In the genomic region with DNA sequence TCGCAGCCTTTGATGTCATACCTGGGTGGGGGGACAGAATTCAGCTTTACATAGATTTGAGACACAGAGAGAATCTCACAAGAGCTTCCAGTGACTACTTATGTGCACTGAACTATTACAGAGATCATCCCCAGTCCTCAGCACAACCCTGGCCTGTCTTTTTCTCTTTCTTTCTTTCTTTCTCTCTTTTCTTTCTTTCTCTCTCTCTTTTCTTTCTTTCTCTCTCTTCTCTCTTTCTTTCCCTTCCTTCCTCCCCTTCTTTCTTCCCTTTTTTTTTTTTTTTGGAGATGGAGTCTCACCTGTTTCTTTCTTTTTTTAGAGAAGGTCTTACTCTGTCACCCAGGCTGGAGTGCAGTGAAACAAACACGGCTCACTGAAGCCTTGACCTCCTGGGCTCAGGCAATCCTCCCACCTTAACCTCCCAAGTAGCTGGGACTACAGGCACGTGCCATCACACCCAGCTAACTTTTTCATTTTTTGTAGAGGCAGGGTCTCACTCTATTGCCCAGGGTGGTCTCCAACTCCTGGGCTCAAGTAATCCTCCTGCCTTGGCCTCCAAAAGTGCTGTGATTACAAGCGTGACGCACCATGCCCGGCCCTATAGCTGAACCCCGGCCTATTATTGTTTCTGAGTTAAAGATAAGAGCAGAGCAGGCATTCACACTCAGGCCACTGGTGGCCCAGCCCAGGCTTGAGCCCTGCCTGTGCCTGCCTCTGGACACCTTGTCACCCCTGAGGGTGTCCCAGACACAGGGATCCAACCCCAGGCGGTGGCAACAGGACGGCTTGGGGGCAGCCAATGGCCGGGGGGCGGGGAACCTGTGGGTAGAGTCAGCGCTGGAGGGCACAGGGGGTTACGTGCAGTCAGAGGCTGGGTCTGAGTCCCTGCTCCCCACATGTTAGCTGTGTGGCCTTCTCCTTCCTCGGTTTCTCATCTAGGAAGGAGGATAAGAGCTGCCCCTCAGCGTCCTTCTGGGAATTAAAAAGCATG, we compare ENCODE assay signal across 9 cellular contexts. TPM values are rescaled to one million over a fixed set of nuclear protein-coding genes. Genes with fewer than 3 reads are reported as not detected.
DNase-seq lines count a peak whose midpoint lies in the region; ATAC-seq, FAIRE-seq and TF ChIP-seq lines count a peak whose summit lies in the region.
"Had no signal": no experiment of that assay in that cellular context is flagged by ENCODE, and none has a peak within 500 bp of the region (broad histone marks: within the 10 kb centered on the region; RNA-seq: fewer than 3 reads in every experiment).

No MANE protein-coding gene starts in this region.

- H3K4me3 ChIP-seq in HUES64 (ENCODE audit: low read length) (peak overlapping the region; percentile 73), GM12878 (peak overlapping the region; percentile 47; the same call in 1 of the 2 replicates)
- H3K4me3 ChIP-seq: ascending aorta had no signal

- no peaks in the 10 kb centered on the region for H3K9me3 Mint-ChIP-seq in nephron

- H3K27me3 Mint-ChIP-seq in nephron (ENCODE audit: low read depth) = peaks cover 71% of the 10 kb centered on the region

- no peaks in the 10 kb centered on the region for H3K79me2 ChIP-seq in GM12878 (ENCODE audit: control insufficient read depth, insufficient read depth, low read length)

- H3K27me3 ChIP-seq in HUES64 (ENCODE audit: insufficient read depth, low read length) (peaks cover 40% of the 10 kb centered on the region), GM12878 (replicated peaks in 1 of 2; ENCODE audit: control insufficient read depth in 2 of 2, insufficient read depth in 2 of 2, low read length in 1 of 2) (peaks cover 2 to 4% of the 10 kb centered on the region in 2 experiments; a peak in 3 of 4 replicates)
- H3K27me3 ChIP-seq: ascending aorta had no signal

- no peak for TF ChIP-seq POLR2A in GM12878 (IDR thresholded peaks at IDR 0.05; ENCODE audit: low read depth, low read length)

- no peak for FAIRE-seq in GM12878 (lab: Jason Lieb, UNC)

- peak overlapping the region; percentile 95 for H3K4me2 ChIP-seq in GM12878 (ENCODE audit: control insufficient read depth, insufficient read depth)

- H3K4me1 Mint-ChIP-seq in nephron = peaks cover 8% of the 10 kb centered on the region

- CTCF ChIA-PET in GM12878 (lab: Yijun Ruan, JAX) = no interaction called here

- H3K9me3 ChIP-seq in HUES64 (ENCODE audit: insufficient read depth, low read depth, low read length) = no peaks in the 10 kb centered on the region
- no peaks in the 10 kb centered on the region for H3K9me3 ChIP-seq in GM12878 (replicated peaks; ENCODE audit: control insufficient read depth, insufficient read depth, low read length)
- H3K9me3 ChIP-seq: ascending aorta had no signal

- TF ChIP-seq CTCF in GM12878 (IDR thresholded peaks at IDR 0.05 in 2 of 3, conservative IDR thresholded peaks at IDR 0.05 in 1 of 3; ENCODE audit: control insufficient read depth in 2 of 3, extremely low read depth in 1 of 3, insufficient read depth in 1 of 3, low read depth in 3 of 3, low read length in 3 of 3) = no peak
- TF ChIP-seq CTCF in nephron (IDR thresholded peaks at IDR 0.05; ENCODE audit: unreplicated experiment in 3 of 3) = no peak

- in situ Hi-C loops in GM12878 (cut with MboI) = loop anchor here (5.0 kb wide), 1 partner anchor 424 kb away; no protein-coding TSS in a partner anchor

- no peak for TF ChIP-seq RAD21 in GM12878 (IDR thresholded peaks at IDR 0.05; ENCODE audit: insufficient read depth, low read depth, low read length)

- RAD21 ChIA-PET in GM12878 (lab: Charles Lee; ENCODE audit: unreplicated experiment) = interaction anchor here (0.6 kb wide), 1 partner anchor 108 kb away, joined by 3 read pairs; no protein-coding TSS in a partner anchor

- H3K9ac ChIP-seq in HUES64 (ENCODE audit: low read depth, low read length) (peak overlapping the region; percentile 23), GM12878 (ENCODE audit: control insufficient read depth, insufficient read depth, low read length) (no peak overlapping the region)

- H3K36me3 Mint-ChIP-seq in nephron (ENCODE audit: low read depth) = no peaks in the 10 kb centered on the region

- no peak for TF ChIP-seq EP300 in GM12878 (IDR thresholded peaks at IDR 0.05; ENCODE audit: borderline replicate concordance in 1 of 2, control insufficient read depth in 1 of 2, low read depth in 2 of 2, low read length in 2 of 2)

- no peak for DNase-seq in GM12878 (ENCODE audit: low read depth, low spot score)
- DNase-seq in NCI-H446 treated with DMSO at 0.1 percent for 48 hours (lab: John Stamatoyannopoulos, UW) = no peak
- no peak for DNase-seq in mesenteric fat pad (ENCODE audit: low spot score)
- DNase-seq: DND-41, retina had no signal

- H3K27ac Mint-ChIP-seq in nephron = no peak overlapping the region

- no peak overlapping the region for H2AFZ ChIP-seq in GM12878 (ENCODE audit: control insufficient read depth, low read depth, low read length)

- WGBS in HUES64 = 51% methylated on average over 15 of the region's 15 CpGs
- WGBS in GM12878 (ENCODE audit: insufficient coverage, insufficient replicate concordance, low lambda C conversion rate, missing lambda C conversion rate) = 44% methylated on average over 15 of the region's 15 CpGs

- POLR2A ChIA-PET in GM12878 (lab: Charles Lee) = no interaction called here

- H3K4me1 ChIP-seq in HUES64 (ENCODE audit: insufficient read depth, low read length) (peaks cover 15% of the 10 kb centered on the region), GM12878 (ENCODE audit: control insufficient read depth, insufficient read depth, low read length) (peaks cover 15% of the 10 kb centered on the region)

- BruUV-seq in GM12878 (replicated peaks; lab: Mats Ljungman, UMichigan) = no TSS peak

- no peaks in the 10 kb centered on the region for H3K36me3 ChIP-seq in HUES64 (ENCODE audit: insufficient read depth, low read length)
- H3K36me3 ChIP-seq in GM12878 (ENCODE audit: control insufficient read depth in 2 of 2, insufficient read depth in 2 of 2, low read length in 1 of 2) = no peaks in the 10 kb centered on the region
- H3K36me3 ChIP-seq: ascending aorta had no signal

- SMC1A ChIA-PET in GM12878 (lab: Charles Lee; ENCODE audit: uncharacterized antibody, unreplicated experiment) = interaction anchor here (1.2 to 1.5 kb wide), 2 partner anchors 29 to 191 kb away, joined by 3 to 4 read pairs; a partner anchor contains a TSS

- ATAC-seq in GM12878 (no peak), GM21423 (IDR thresholded peaks at IDR 0.05; ENCODE audit: unreplicated experiment) (no peak)

- H4K20me1 ChIP-seq in GM12878 (ENCODE audit: control insufficient read depth, insufficient read depth) = peaks cover 2% of the 10 kb centered on the region; the same call in 1 of the 2 replicates

- H3K27ac ChIP-seq in HUES64 (ENCODE audit: low read depth, low read length) (no peak overlapping the region), GM12878 (ENCODE audit: control insufficient read depth, insufficient read depth) (no peak overlapping the region)
- H3K27ac ChIP-seq: ascending aorta had no signal

- intact Hi-C loops in GM12878 (cut with micrococcal nuclease; ENCODE audit: unreplicated experiment) = no loop called here

- H3K4me3 Mint-ChIP-seq in nephron = peak overlapping the region; percentile 17 to 40 (median 21)

RNA-seq across cellular contexts. Expression of a gene that starts 4.3 kb away (rescaled TPM):
- polyA plus RNA-seq in HUES64 (2013, experiment 1 of 2) = 4.1 TPM
- 3.7 TPM for polyA plus RNA-seq in HUES64 (2013, experiment 2 of 2)
- total RNA-seq in GM12878 (2013; cell fraction: nucleolus; rRNA removed) = 1.9 and 2.0 TPM in 2 replicates
- 0.40 TPM in 1 of 2 replicates, not detected in the other for total RNA-seq in GM12878 (2014; rRNA removed)
- total RNA-seq in GM12878 (2014; rRNA removed; fragmentation: Illumina TruSeq; extraction: Trizol) = 0.14 and 0.22 TPM in 2 replicates
- 0.32 and 0.64 TPM in 2 replicates for total RNA-seq in GM12878 (2021)
- polyA plus RNA-seq in GM12878 (2011; ENCODE audit: low read depth) = 0.41 TPM
- 0.12 and 0.50 TPM in 2 replicates for polyA plus RNA-seq in GM12878 (2011; rRNA removed)
- 0.34 and 0.52 TPM in 2 replicates for polyA plus RNA-seq in GM12878 (2011; cell fraction: cytosol; rRNA removed)
- polyA plus RNA-seq in GM12878 (2011; cell fraction: nucleus; rRNA removed) = 2.2 and 3.0 TPM in 2 replicates
- polyA plus RNA-seq in GM12878 (2012) = 0.60 and 1.1 TPM in 2 replicates
- polyA plus RNA-seq in GM12878 (2014; fragmentation: Illumina TruSeq; extraction: Trizol) = 0.04 TPM in 1 of 2 replicates, not detected in the other
- polyA plus RNA-seq in GM12878 (2014; fragmentation: Nextera tagmentation; extraction: Ambion mirVana) = not detected
- 0.55 and 0.67 TPM in 2 replicates for polyA plus RNA-seq in GM12878 (2014; rRNA removed)
- polyA plus RNA-seq in GM12878 (2016; fragmentation: Nextera tagmentation; extraction: Ambion mirVana) = under 1 TPM; 0.11 to 0.47 TPM
- 0.10 TPM in 1 of 2 replicates, not detected in the other for polyA minus RNA-seq in GM12878 (2011; rRNA and poly(A)+ RNA removed)
- polyA minus RNA-seq in GM12878 (2011; cell fraction: cytosol; rRNA and poly(A)+ RNA removed) = not detected in 2 replicates
- 0.57 and 0.85 TPM in 2 replicates for polyA minus RNA-seq in GM12878 (2011; cell fraction: nucleus; rRNA and poly(A)+ RNA removed)
- total RNA-seq in mesenteric fat pad = 2.2 TPM
- total RNA-seq: ascending aorta had no signal

RNA-seq across cellular contexts. Expression of a gene that starts 9.4 kb away (rescaled TPM):
- 12.8 TPM for polyA plus RNA-seq in HUES64 (2013, experiment 1 of 2)
- 15.3 TPM for polyA plus RNA-seq in HUES64 (2013, experiment 2 of 2)
- 98.4 and 112 TPM in 2 replicates for total RNA-seq in GM12878 (2013; cell fraction: nucleolus; rRNA removed)
- total RNA-seq in GM12878 (2014; rRNA removed) = 48.3 and 57.4 TPM in 2 replicates
- total RNA-seq in GM12878 (2014; rRNA removed; fragmentation: Illumina TruSeq; extraction: Trizol) = 20.7 and 23.7 TPM in 2 replicates
- total RNA-seq in GM12878 (2021) = 56.1 and 64.1 TPM in 2 replicates
- polyA plus RNA-seq in GM12878 (2011; ENCODE audit: low read depth) = 11.8 TPM
- 6.9 and 16.4 TPM in 2 replicates for polyA plus RNA-seq in GM12878 (2011; rRNA removed)
- polyA plus RNA-seq in GM12878 (2011; cell fraction: cytosol; rRNA removed) = 38.1 and 52.2 TPM in 2 replicates
- polyA plus RNA-seq in GM12878 (2011; cell fraction: nucleus; rRNA removed) = 59.2 and 59.5 TPM in 2 replicates
- 40.4 and 47.8 TPM in 2 replicates for polyA plus RNA-seq in GM12878 (2012)
- 3.0 and 13.5 TPM in 2 replicates for polyA plus RNA-seq in GM12878 (2014; fragmentation: Illumina TruSeq; extraction: Trizol)
- polyA plus RNA-seq in GM12878 (2014; fragmentation: Nextera tagmentation; extraction: Ambion mirVana) = 1 to 10 TPM; 4.2 to 6.6 TPM
- 63.2 and 68.1 TPM in 2 replicates for polyA plus RNA-seq in GM12878 (2014; rRNA removed)
- polyA plus RNA-seq in GM12878 (2016; fragmentation: Nextera tagmentation; extraction: Ambion mirVana) = 10 to 100 TPM; 46.7 to 49.9 TPM
- 23.9 and 54.0 TPM in 2 replicates for polyA minus RNA-seq in GM12878 (2011; rRNA and poly(A)+ RNA removed)
- polyA minus RNA-seq in GM12878 (2011; cell fraction: cytosol; rRNA and poly(A)+ RNA removed) = 25.1 and 31.3 TPM in 2 replicates
- polyA minus RNA-seq in GM12878 (2011; cell fraction: nucleus; rRNA and poly(A)+ RNA removed) = 27.2 and 51.5 TPM in 2 replicates
- 40.0 TPM for total RNA-seq in mesenteric fat pad

RNA-seq across cellular contexts. Expression of a gene that starts 11.4 kb away (rescaled TPM):
- 33.5 TPM for polyA plus RNA-seq in HUES64 (2013, experiment 1 of 2)
- 37.0 TPM for polyA plus RNA-seq in HUES64 (2013, experiment 2 of 2)
- 35.0 and 35.4 TPM in 2 replicates for total RNA-seq in GM12878 (2013; cell fraction: nucleolus; rRNA removed)
- total RNA-seq in GM12878 (2014; rRNA removed) (36.3 and 40.3 TPM in 2 replicates), GM12878 (2014; rRNA removed; fragmentation: Illumina TruSeq; extraction: Trizol) (30.6 and 31.7 TPM in 2 replicates), GM12878 (2021) (40.7 and 44.0 TPM in 2 replicates), mesenteric fat pad (20.9 TPM)
- 17.4 TPM for polyA plus RNA-seq in GM12878 (2011; ENCODE audit: low read depth)
- polyA plus RNA-seq in GM12878 (2011; rRNA removed) (25.8 and 49.2 TPM in 2 replicates), GM12878 (2014; fragmentation: Illumina TruSeq; extraction: Trizol) (24.3 and 45.4 TPM in 2 replicates), GM12878 (2014; fragmentation: Nextera tagmentation; extraction: Ambion mirVana) (10 to 100 TPM; 22.7 to 24.2 TPM), GM12878 (2014; rRNA removed) (54.3 and 56.5 TPM in 2 replicates), GM12878 (2016; fragmentation: Nextera tagmentation; extraction: Ambion mirVana) (10 to 100 TPM; 76.7 to 77.9 TPM)
- 73.3 and 82.9 TPM in 2 replicates for polyA plus RNA-seq in GM12878 (2011; cell fraction: cytosol; rRNA removed)
- polyA plus RNA-seq in GM12878 (2011; cell fraction: nucleus; rRNA removed) = 54.9 and 64.6 TPM in 2 replicates
- 30.5 and 35.8 TPM in 2 replicates for polyA plus RNA-seq in GM12878 (2012)
- polyA minus RNA-seq in GM12878 (2011; rRNA and poly(A)+ RNA removed) = 39.4 and 64.4 TPM in 2 replicates
- polyA minus RNA-seq in GM12878 (2011; cell fraction: cytosol; rRNA and poly(A)+ RNA removed) = 27.0 and 30.2 TPM in 2 replicates
- 38.0 and 63.1 TPM in 2 replicates for polyA minus RNA-seq in GM12878 (2011; cell fraction: nucleus; rRNA and poly(A)+ RNA removed)

RNA-seq across cellular contexts. Expression of a gene that starts 26.9 kb away (rescaled TPM):
- 15.9 TPM for polyA plus RNA-seq in HUES64 (2013, experiment 1 of 2)
- polyA plus RNA-seq in HUES64 (2013, experiment 2 of 2) = 20.9 TPM
- 55.6 and 55.9 TPM in 2 replicates for total RNA-seq in GM12878 (2013; cell fraction: nucleolus; rRNA removed)
- total RNA-seq in GM12878 (2014; rRNA removed) = 22.6 and 27.0 TPM in 2 replicates
- total RNA-seq in GM12878 (2014; rRNA removed; fragmentation: Illumina TruSeq; extraction: Trizol) = 16.0 and 17.6 TPM in 2 replicates
- 21.1 and 23.2 TPM in 2 replicates for total RNA-seq in GM12878 (2021)
- 9.5 TPM for polyA plus RNA-seq in GM12878 (2011; ENCODE audit: low read depth)
- 13.9 and 24.6 TPM in 2 replicates for polyA plus RNA-seq in GM12878 (2011; rRNA removed)
- 28.4 and 35.1 TPM in 2 replicates for polyA plus RNA-seq in GM12878 (2011; cell fraction: cytosol; rRNA removed)
- polyA plus RNA-seq in GM12878 (2011; cell fraction: nucleus; rRNA removed) = 55.5 and 94.2 TPM in 2 replicates
- 19.0 and 22.5 TPM in 2 replicates for polyA plus RNA-seq in GM12878 (2012)
- 7.2 and 16.1 TPM in 2 replicates for polyA plus RNA-seq in GM12878 (2014; fragmentation: Illumina TruSeq; extraction: Trizol)
- under 1 TPM; 0.40 to 0.48 TPM for polyA plus RNA-seq in GM12878 (2014; fragmentation: Nextera tagmentation; extraction: Ambion mirVana)
- 24.0 and 24.7 TPM in 2 replicates for polyA plus RNA-seq in GM12878 (2014; rRNA removed)
- polyA plus RNA-seq in GM12878 (2016; fragmentation: Nextera tagmentation; extraction: Ambion mirVana) = 10 to 100 TPM; 12.6 to 12.7 TPM
- polyA minus RNA-seq in GM12878 (2011; rRNA and poly(A)+ RNA removed) = 20.8 and 26.1 TPM in 2 replicates
- 4.7 and 8.0 TPM in 2 replicates for polyA minus RNA-seq in GM12878 (2011; cell fraction: cytosol; rRNA and poly(A)+ RNA removed)
- 12.1 and 16.7 TPM in 2 replicates for polyA minus RNA-seq in GM12878 (2011; cell fraction: nucleus; rRNA and poly(A)+ RNA removed)
- 109 TPM for total RNA-seq in mesenteric fat pad

RNA-seq across cellular contexts. Expression of a gene that starts 48.8 kb away (rescaled TPM):
- polyA plus RNA-seq in HUES64 (2013, experiment 1 of 2) = 25.3 TPM
- polyA plus RNA-seq in HUES64 (2013, experiment 2 of 2) = 22.1 TPM
- total RNA-seq in GM12878 (2013; cell fraction: nucleolus; rRNA removed) = 1.8 and 2.4 TPM in 2 replicates
- 0.87 and 3.1 TPM in 2 replicates for total RNA-seq in GM12878 (2014; rRNA removed)
- 0.14 and 1.8 TPM in 2 replicates for total RNA-seq in GM12878 (2014; rRNA removed; fragmentation: Illumina TruSeq; extraction: Trizol)
- 2.1 and 2.2 TPM in 2 replicates for total RNA-seq in GM12878 (2021)
- polyA plus RNA-seq in GM12878 (2011; ENCODE audit: low read depth) = 1.8 TPM
- 0.98 and 1.8 TPM in 2 replicates for polyA plus RNA-seq in GM12878 (2011; rRNA removed)
- 2.5 and 3.1 TPM in 2 replicates for polyA plus RNA-seq in GM12878 (2011; cell fraction: cytosol; rRNA removed)
- 21.6 and 27.7 TPM in 2 replicates for polyA plus RNA-seq in GM12878 (2011; cell fraction: nucleus; rRNA removed)
- 5.1 and 8.4 TPM in 2 replicates for polyA plus RNA-seq in GM12878 (2012)
- 1.3 and 1.8 TPM in 2 replicates for polyA plus RNA-seq in GM12878 (2014; fragmentation: Illumina TruSeq; extraction: Trizol)
- 1 to 10 TPM in 1 of 2 experiments, under 1 TPM in 1; 0.23 to 1.4 TPM for polyA plus RNA-seq in GM12878 (2014; fragmentation: Nextera tagmentation; extraction: Ambion mirVana)
- 2.1 and 4.7 TPM in 2 replicates for polyA plus RNA-seq in GM12878 (2014; rRNA removed)
- polyA plus RNA-seq in GM12878 (2016; fragmentation: Nextera tagmentation; extraction: Ambion mirVana) = 1 to 10 TPM; 1.4 to 2.2 TPM
- polyA minus RNA-seq in GM12878 (2011; rRNA and poly(A)+ RNA removed) = 0.29 and 0.88 TPM in 2 replicates
- polyA minus RNA-seq in GM12878 (2011; cell fraction: cytosol; rRNA and poly(A)+ RNA removed) = 3.3 and 6.0 TPM in 2 replicates
- polyA minus RNA-seq in GM12878 (2011; cell fraction: nucleus; rRNA and poly(A)+ RNA removed) = 0.24 and 0.67 TPM in 2 replicates
- 68.3 TPM for total RNA-seq in mesenteric fat pad
